ENCODE assay signal across 8 cellular contexts in genomic region chr20:44310664-44311639, GRCh38. TPM values are rescaled to one million over a fixed set of nuclear protein-coding genes. Genes with fewer than 3 reads are reported as not detected.
DNase-seq lines count a peak whose midpoint lies in the region; ATAC-seq and TF ChIP-seq lines count a peak whose summit lies in the region.

TSS of gene FITM2 (minus strand) at chr20:44311202. CDS start at chr20:44311148, 54 bp downstream.

- H3K4me1 Mint-ChIP-seq in effector memory CD8-positive, alpha-beta T cell (ENCODE audit: low read depth in 2 of 2) = peaks cover 20% of the 10 kb centered on the region in 2 donors

- H4K91ac ChIP-seq in mesenchymal stem cell (ENCODE audit: low read length) = peak within 1 kb of the TSS; percentile 15

- H3K4me2 ChIP-seq in mesenchymal stem cell (ENCODE audit: low read length, poor library complexity, severe bottlenecking) = peak within 1 kb of the TSS; percentile 86

- H2BK12ac ChIP-seq in mesenchymal stem cell (ENCODE audit: low read length in 2 of 2) = peak within 1 kb of the TSS in 1 of 2 experiments; percentile 45

- H2BK15ac ChIP-seq in mesenchymal stem cell (ENCODE audit: low read depth, poor library complexity, severe bottlenecking) = no peak within 1 kb of the TSS

- H3K4me3 Mint-ChIP-seq in effector memory CD8-positive, alpha-beta T cell = peak within 1 kb of the TSS; percentile 87 to 94

- peaks cover 14% of the 10 kb centered on the region for H3K79me1 ChIP-seq in mesenchymal stem cell (replicated peaks; ENCODE audit: low read length, poor library complexity, severe bottlenecking)

- H3K36me3 ChIP-seq in mesenchymal stem cell (ENCODE audit: control insufficient read depth in 1 of 2, insufficient read depth in 2 of 2, low read depth in 1 of 2, low read length in 2 of 2) = peaks cover 6 to 12% of the 10 kb centered on the region in 2 experiments

- H3K9ac ChIP-seq in mesenchymal stem cell (ENCODE audit: low read length) = peak within 1 kb of the TSS; percentile 92

- peak within 1 kb of the TSS; percentile 90 to 100 for H3K4me3 ChIP-seq in mesenchymal stem cell (ENCODE audit: insufficient read depth in 1 of 2, low read depth in 1 of 2, low read length in 2 of 2)

- no peak within 1 kb of the TSS for H2AK5ac ChIP-seq in mesenchymal stem cell (ENCODE audit: low read length, severe bottlenecking)

- H3K9me3 Mint-ChIP-seq in effector memory CD8-positive, alpha-beta T cell = no peaks in the 10 kb centered on the region

- peak; percentile 90 for TF ChIP-seq CTCF in GM20000 (IDR thresholded peaks at IDR 0.05; ENCODE audit: extremely low read depth, missing control alignments)

- peaks cover 8% of the 10 kb centered on the region for H3K4me1 ChIP-seq in mesenchymal stem cell (ENCODE audit: control insufficient read depth, insufficient read depth, low read depth, low read length)

- H3K27me3 Mint-ChIP-seq in effector memory CD8-positive, alpha-beta T cell = no peaks in the 10 kb centered on the region

- ATAC-seq in effector memory CD8-positive, alpha-beta T cell (replicated peaks) = peak; percentile 89

- peak within 1 kb of the TSS in 1 of 2 experiments; percentile 81 for H3K23ac ChIP-seq in mesenchymal stem cell (ENCODE audit: low read length in 2 of 2)

- H4K8ac ChIP-seq in mesenchymal stem cell (ENCODE audit: low read length) = peak within 1 kb of the TSS; percentile 94

- H3K27ac ChIP-seq in mesenchymal stem cell (ENCODE audit: low read length, poor library complexity, severe bottlenecking) = no peak within 1 kb of the TSS

- peak within 1 kb of the TSS in 1 of 2 experiments; percentile 84 for H3K14ac ChIP-seq in mesenchymal stem cell (ENCODE audit: low read length in 2 of 2)

- H3K9me3 ChIP-seq in mesenchymal stem cell (ENCODE audit: control insufficient read depth, low read length) = no peaks in the 10 kb centered on the region

- peak within 1 kb of the TSS; percentile 95 to 96 for H3K27ac Mint-ChIP-seq in effector memory CD8-positive, alpha-beta T cell

- peak within 1 kb of the TSS; percentile 92 for H2AFZ ChIP-seq in mesenchymal stem cell (ENCODE audit: low read depth, low read length)

- H3K18ac ChIP-seq in mesenchymal stem cell (ENCODE audit: low read depth in 1 of 2, low read length in 2 of 2) = peak within 1 kb of the TSS; percentile 83 to 94

- H2BK5ac ChIP-seq in mesenchymal stem cell (ENCODE audit: low read depth, low read length, poor library complexity, severe bottlenecking) = no peak within 1 kb of the TSS

- H3K36me3 Mint-ChIP-seq in effector memory CD8-positive, alpha-beta T cell (ENCODE audit: insufficient read depth) = peaks cover 19% of the 10 kb centered on the region

- H3K27me3 ChIP-seq in mesenchymal stem cell (ENCODE audit: control insufficient read depth in 1 of 2, insufficient read depth in 1 of 2, low read length in 2 of 2) = no peaks in the 10 kb centered on the region

- WGBS in mesenchymal stem cell = 2% methylated on average over 58 of the region's 70 CpGs

- H3K4ac ChIP-seq in mesenchymal stem cell (ENCODE audit: low read depth in 1 of 2, low read length in 2 of 2) = no peak within 1 kb of the TSS

- DNase-seq in COR-L47 (lab: John Stamatoyannopoulos, UW) (peak; percentile 90), GM20000 (ENCODE audit: low spot score) (peak; percentile 99), HT-29 (ENCODE audit: low spot score) (peak; percentile 99), NK-92 (lab: John Stamatoyannopoulos, UW; ENCODE audit: unreplicated experiment) (peak; percentile 71), mesenchymal stem cell (peak; percentile 97)
- DNase-seq in activated CD8-positive, alpha-beta memory T cell treated with anti-CD3 and anti-CD28 coated beads for 4 hours (ENCODE audit: low read depth in 2 of 2) = peak; percentile 96 to 97
- DNase-seq in effector memory CD8-positive, alpha-beta T cell = peak; percentile 96 to 98 (median 97)
- DNase-seq in stimulated activated CD8-positive, alpha-beta memory T cell treated with anti-CD3 and anti-CD28 coated beads, Interleukin-12 subunit alpha, Interleukin-12 subunit beta, amount 100 ng/mL, for 24 hours (ENCODE audit: extremely low read depth) = peak; percentile 96

- no peak within 1 kb of the TSS for H2BK120ac ChIP-seq in mesenchymal stem cell (ENCODE audit: low read depth, low read length)

RNA-seq across cellular contexts. Expression of gene FITM2, which starts in this region (rescaled TPM):
- total RNA-seq in HT-29 (2014; rRNA removed; shearing (Covaris generic)) = 4.5 and 6.7 TPM in 2 replicates
- 4.0 TPM for polyA plus RNA-seq in mesenchymal stem cell (2013, experiment 1 of 2)
- polyA plus RNA-seq in mesenchymal stem cell (2013, experiment 2 of 2) = 4.0 TPM
